1 cellular context compared by ENCODE assay signal in genomic region chr7:6706666-6707407, GRCh38.
TF ChIP-seq lines count a peak whose summit lies in the region.

TSS of gene ZNF12 (minus strand) at chr7:6706947. CDS start at chr7:6705173, 1,774 bp downstream.

TF ChIP-seq in K562, 482 proteins besides CTCF, POLR2A, EP300 and RAD21 (continued from another document and continues in another):
- no peak for TF ChIP-seq MEF2A (IDR thresholded peaks at IDR 0.05; ENCODE audit: control insufficient read depth, low read depth, low read length)
- TF ChIP-seq FOXJ3 (CRISPR knock-in tag; IDR thresholded peaks at IDR 0.05), result no peak
- no peak for TF ChIP-seq IRF9 (tag; IDR thresholded peaks at IDR 0.05)
- no peak for TF ChIP-seq ZBTB26 (CRISPR knock-in tag; IDR thresholded peaks at IDR 0.05)
- no peak for TF ChIP-seq THRAP3 (IDR thresholded peaks at IDR 0.05; ENCODE audit: borderline replicate concordance)
- TF ChIP-seq POLR2G (IDR thresholded peaks at IDR 0.05; ENCODE audit: low read depth, low read length), result peak; percentile 92
- no peak for TF ChIP-seq TCF7L2 (IDR thresholded peaks at IDR 0.05; ENCODE audit: low read depth, low read length)
- no peak for TF ChIP-seq POLR3G (IDR thresholded peaks at IDR 0.05; ENCODE audit: extremely low read depth, insufficient read length, insufficient replicate concordance)
- TF ChIP-seq PTTG1 (tag; IDR thresholded peaks at IDR 0.05; ENCODE audit: low read depth), result no peak
- no peak for TF ChIP-seq ZNF75A (CRISPR knock-in tag; IDR thresholded peaks at IDR 0.05)
- TF ChIP-seq ZNF263 (CRISPR knock-in tag; IDR thresholded peaks at IDR 0.05; ENCODE audit: borderline replicate concordance), result no peak
- no peak for TF ChIP-seq ZFP1 (CRISPR knock-in tag; IDR thresholded peaks at IDR 0.05)
- TF ChIP-seq ZNF584 (CRISPR knock-in tag; IDR thresholded peaks at IDR 0.05; ENCODE audit: low read depth), result no peak
- TF ChIP-seq TFAP4 (CRISPR knock-in tag; IDR thresholded peaks at IDR 0.05; ENCODE audit: borderline replicate concordance), result peak; percentile 34; the same call in 1 of the 2 replicates
- peak; percentile 60; the same call in 1 of the 2 replicates for TF ChIP-seq ZBTB7A (IDR thresholded peaks at IDR 0.05; ENCODE audit: borderline replicate concordance, control insufficient read depth, low read depth, low read length)
- no peak for TF ChIP-seq ZNF695 (CRISPR knock-in tag; IDR thresholded peaks at IDR 0.05)
- no peak for TF ChIP-seq ZHX1 (conservative IDR thresholded peaks at IDR 0.05; ENCODE audit: low read length)
- no peak for TF ChIP-seq BCL6 (CRISPR knock-in tag; IDR thresholded peaks at IDR 0.05)
- no peak for TF ChIP-seq ZNF507 (tag; conservative IDR thresholded peaks at IDR 0.05)
- no peak for TF ChIP-seq ZNF717 (CRISPR knock-in tag; IDR thresholded peaks at IDR 0.05)
- no peak for TF ChIP-seq CBFA2T3 (IDR thresholded peaks at IDR 0.05)
- no peak for TF ChIP-seq MBD1 (CRISPR knock-in tag; IDR thresholded peaks at IDR 0.05)
- TF ChIP-seq MCM5 (IDR thresholded peaks at IDR 0.05; ENCODE audit: low read depth), result no peak
- TF ChIP-seq ZNF174 (CRISPR knock-in tag; IDR thresholded peaks at IDR 0.05), result no peak
- TF ChIP-seq RBM34 (IDR thresholded peaks at IDR 0.05; ENCODE audit: borderline replicate concordance, insufficient read depth, low read length), result no peak
- TF ChIP-seq ZNF23 (CRISPR knock-in tag; IDR thresholded peaks at IDR 0.05), result no peak
- TF ChIP-seq ZNF785 (CRISPR knock-in tag; IDR thresholded peaks at IDR 0.05), result no peak
- TF ChIP-seq GTF2B (IDR thresholded peaks at IDR 0.05; ENCODE audit: extremely low read depth, insufficient read length), result no peak
- 0 out of 2 replicates have a peak, but pooled peaks have one; percentile 11 for TF ChIP-seq ZNF445 (CRISPR knock-in tag; IDR thresholded peaks at IDR 0.05; ENCODE audit: low read depth)
- TF ChIP-seq ZC3H11A (IDR thresholded peaks at IDR 0.05; ENCODE audit: low read depth, low read length), result no peak
- TF ChIP-seq ZFPM2 (CRISPR knock-in tag; IDR thresholded peaks at IDR 0.05), result no peak
- TF ChIP-seq THAP7 (CRISPR knock-in tag; IDR thresholded peaks at IDR 0.05), result 0 out of 2 replicates have a peak, but pooled peaks have one; percentile 56
- no peak for TF ChIP-seq PRPF4 (IDR thresholded peaks at IDR 0.05; ENCODE audit: insufficient read depth, low read depth, low read length, poor library complexity, severe bottlenecking)
- TF ChIP-seq IRF2 (CRISPR knock-in tag; IDR thresholded peaks at IDR 0.05), result no peak
- no peak for TF ChIP-seq HDAC6 (IDR thresholded peaks at IDR 0.05; ENCODE audit: low read depth, low read length)
- TF ChIP-seq ZBTB43 (CRISPR knock-in tag; IDR thresholded peaks at IDR 0.05), result no peak
- no peak for TF ChIP-seq ZNF124 (CRISPR knock-in tag; IDR thresholded peaks at IDR 0.05)
- peak; percentile 85 for TF ChIP-seq CHD2 (IDR thresholded peaks at IDR 0.05; ENCODE audit: low read depth, low read length)
- TF ChIP-seq FOXM1 (IDR thresholded peaks at IDR 0.05; ENCODE audit: low read depth), result no peak
- TF ChIP-seq FOXM1 (CRISPR knock-in tag; IDR thresholded peaks at IDR 0.05; ENCODE audit: low read depth), result peak; percentile 57; the same call in 1 of the 2 replicates
- no peak for TF ChIP-seq STAG1 (CRISPR knock-in tag; IDR thresholded peaks at IDR 0.05; ENCODE audit: borderline replicate concordance)
- TF ChIP-seq NRF1 (conservative IDR thresholded peaks at IDR 0.05 in 1 of 2, IDR thresholded peaks at IDR 0.05 in 1 of 2), result peak; percentile 99
- TF ChIP-seq PBX2 (CRISPR knock-in tag; IDR thresholded peaks at IDR 0.05; ENCODE audit: low read depth), result no peak
- no peak for TF ChIP-seq PBX2 (tag; conservative IDR thresholded peaks at IDR 0.05; ENCODE audit: low read depth)
- no peak for TF ChIP-seq MXD1 (CRISPR knock-in tag; IDR thresholded peaks at IDR 0.05; ENCODE audit: borderline replicate concordance, poor library complexity, severe bottlenecking)
- TF ChIP-seq MYNN (IDR thresholded peaks at IDR 0.05), result no peak
- TF ChIP-seq MYNN (CRISPR knock-in tag; IDR thresholded peaks at IDR 0.05), result no peak
- no peak for TF ChIP-seq USF2 (CRISPR knock-in tag; IDR thresholded peaks at IDR 0.05)
- no peak for TF ChIP-seq WHSC1 (IDR thresholded peaks at IDR 0.05; ENCODE audit: low read length)
- TF ChIP-seq RNF219 (CRISPR knock-in tag; IDR thresholded peaks at IDR 0.05), result no peak
- TF ChIP-seq ID3 (CRISPR knock-in tag; IDR thresholded peaks at IDR 0.05), result no peak
- TF ChIP-seq ID3 (tag; IDR thresholded peaks at IDR 0.05), result peak; percentile 21; the same call in 1 of the 2 replicates
- no peak for TF ChIP-seq DPF2 (IDR thresholded peaks at IDR 0.05)
